8 cellular contexts compared by ENCODE assay signal in the genomic region with DNA sequence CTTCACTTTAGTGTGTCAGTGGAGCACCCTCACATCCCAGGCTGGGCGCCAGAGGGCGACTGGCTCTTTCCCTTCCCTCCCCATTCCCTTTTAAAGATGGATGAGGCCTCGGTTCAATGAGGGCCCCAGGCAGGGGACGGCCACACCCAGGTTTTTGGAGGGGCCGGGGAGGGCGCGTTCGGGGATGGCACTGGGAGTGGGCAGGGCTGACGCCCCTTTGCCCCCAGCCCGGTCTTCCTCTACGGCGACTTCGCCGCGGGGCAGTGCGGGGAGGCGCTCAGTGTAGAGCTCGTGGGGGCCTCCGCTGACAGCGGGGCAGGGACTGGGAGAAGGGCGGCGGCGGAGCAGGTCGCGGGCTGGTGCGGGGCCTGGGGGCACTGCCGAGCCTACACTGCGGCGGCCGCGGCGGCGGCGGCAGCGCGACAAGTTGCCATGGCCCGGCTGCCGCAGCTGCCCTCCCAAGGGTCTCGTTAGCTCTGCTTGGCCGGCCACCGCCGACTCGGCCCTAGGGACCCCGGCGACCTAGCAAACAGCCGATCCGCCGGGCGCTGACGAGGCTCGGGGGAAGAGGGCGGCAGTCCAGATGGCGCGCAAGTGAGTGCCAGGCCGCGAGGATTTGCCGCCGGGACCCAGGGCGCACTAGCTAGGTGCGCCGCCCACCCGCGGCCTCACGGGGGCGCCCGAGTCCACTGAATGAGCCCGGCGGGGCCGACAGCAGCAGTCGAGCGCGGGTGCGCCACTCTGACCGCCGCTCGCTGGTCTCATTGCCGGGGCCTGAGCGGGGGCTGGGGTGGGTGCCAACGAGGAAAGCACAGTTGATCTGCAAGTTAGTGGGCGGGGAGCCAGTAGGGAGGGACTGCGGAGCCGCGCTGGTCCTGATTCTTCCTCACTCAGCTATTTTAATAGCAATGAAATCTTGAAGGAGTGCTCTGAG.
A peak's percentile ranks its signal among the peaks of the same experiment; 100 is the strongest.
DNase-seq lines count a peak whose midpoint lies in the region; ATAC-seq and TF ChIP-seq lines count a peak whose summit lies in the region.

No MANE protein-coding gene starts in this region.

- H4K20me1 ChIP-seq in MM.1S (ENCODE audit: insufficient read depth, low read length), result no peaks in the 10 kb centered on the region
- no peaks in the 10 kb centered on the region for H4K20me1 ChIP-seq in osteoblast (ENCODE audit: insufficient read depth, low read length)

- H3K27ac Mint-ChIP-seq in activated naive CD4-positive, alpha-beta T cell treated with anti-CD3 and anti-CD28 coated beads, Interleukin-2, amount 50 U/mL, for 72 hours, result peak overlapping the region in 1 of 2 donors; percentile 46

- peak overlapping the region; percentile 89 for H3K4me2 ChIP-seq in MM.1S (ENCODE audit: low read depth, low read length)
- peak overlapping the region; percentile 87 for H3K4me2 ChIP-seq in osteoblast (ENCODE audit: insufficient read depth, low read length)

- TF ChIP-seq POLR2A in testis (IDR thresholded peaks at IDR 0.05), result no peak

- H3K9me3 Mint-ChIP-seq in activated naive CD4-positive, alpha-beta T cell treated with anti-CD3 and anti-CD28 coated beads, Interleukin-2, amount 50 U/mL, for 72 hours, result no peaks in the 10 kb centered on the region

- H3K27ac ChIP-seq in HEK293 (ENCODE audit: extremely low read depth, low read depth, low read length), result peak overlapping the region; percentile 64; the same call in 1 of the 2 replicates
- H3K27ac ChIP-seq in MM.1S (ENCODE audit: low read length), result no peak overlapping the region
- peak overlapping the region; percentile 17 for H3K27ac ChIP-seq in osteoblast (ENCODE audit: low read depth, low read length)
- peak overlapping the region; percentile 42 to 68 for H3K27ac ChIP-seq in testis

- H3K79me2 ChIP-seq in MM.1S (ENCODE audit: low read length) (no peaks in the 10 kb centered on the region), osteoblast (ENCODE audit: insufficient read depth, low read length) (no peaks in the 10 kb centered on the region)

- ATAC-seq in SK-N-SH treated with all-trans-retinoic acid at 6 μM for 48 hours, result peak; percentile 97
- peak; percentile 94 to 95 for ATAC-seq in activated naive CD4-positive, alpha-beta T cell treated with anti-CD3 and anti-CD28 coated beads, Interleukin-2, amount 50 U/mL, for 72 hours

- POLR2A ChIA-PET in HEK293 (lab: Yijun Ruan, JAX), result interaction anchor here (1.1 to 2.2 kb wide), 2 partner anchors 353 to 420 kb away, joined by 3 to 8 read pairs; partner anchors contain the start of gene TRIM68

- H3K4me1 ChIP-seq in HEK293 (ENCODE audit: control insufficient read depth, insufficient read depth, low read length) (no peaks in the 10 kb centered on the region), MM.1S (ENCODE audit: low read length) (peaks cover 4% of the 10 kb centered on the region; the same call in 1 of the 2 replicates), osteoblast (ENCODE audit: insufficient read depth, low read length) (peaks cover 5% of the 10 kb centered on the region), testis (peaks cover 4% of the 10 kb centered on the region)

- intact Hi-C loops in head of caudate nucleus (cut with DNase I), result loop anchor here (5.0 to 10.0 kb wide), 3 partner anchors 310 to 817 kb away; no protein-coding TSS in a partner anchor
- intact Hi-C loops in testis (cut with DNase I; ENCODE audit: low total_unique reads), result no loop called here

- H3K4me3 ChIP-seq in HEK293 (ENCODE audit: low read depth, low read length), result peak overlapping the region; percentile 64
- peak overlapping the region; percentile 76 for H3K4me3 ChIP-seq in MM.1S (ENCODE audit: low read length)
- peak overlapping the region; percentile 78 for H3K4me3 ChIP-seq in osteoblast (ENCODE audit: insufficient read depth, low read length)
- H3K4me3 ChIP-seq in testis, result peak overlapping the region; percentile 65 to 69

- 1% methylated on average over 25 to 71 of the region's 83 CpGs for WGBS in testis, 2 donors

- H3K9me3 ChIP-seq in HEK293 (ENCODE audit: control insufficient read depth, insufficient read depth, low read depth, low read length), result no peaks in the 10 kb centered on the region
- H3K9me3 ChIP-seq in MM.1S (replicated peaks; ENCODE audit: insufficient read depth, low read length), result no peaks in the 10 kb centered on the region
- H3K9me3 ChIP-seq in osteoblast (ENCODE audit: low read depth, low read length), result no peaks in the 10 kb centered on the region
- no peaks in the 10 kb centered on the region for H3K9me3 ChIP-seq in testis

- peak; percentile 45 for DNase-seq in GM04504 (ENCODE audit: low read depth)
- peak; percentile 83 for DNase-seq in MM.1S
- DNase-seq in activated naive CD4-positive, alpha-beta T cell treated with anti-CD3 and anti-CD28 coated beads, Interleukin-2, amount 50 U/mL, for 72 hours (ENCODE audit: low spot score in 2 of 2), result peak; percentile 88 to 97
- peak; percentile 74 to 96 (median 90) for DNase-seq in head of caudate nucleus
- peak; percentile 98 for DNase-seq in osteoblast (ENCODE audit: insufficient read length, low spot score, missing footprints)
- peak; percentile 97 for DNase-seq in testis

- H3F3A ChIP-seq in MM.1S (ENCODE audit: insufficient read depth, low read length), result no peaks in the 10 kb centered on the region

- H2AFZ ChIP-seq in MM.1S (ENCODE audit: low read length), result peak overlapping the region; percentile 98
- peak overlapping the region; percentile 94 for H2AFZ ChIP-seq in osteoblast (ENCODE audit: low read length)

- no peaks in the 10 kb centered on the region for H3K36me3 ChIP-seq in HEK293 (ENCODE audit: control insufficient read depth in 2 of 2, insufficient read depth in 1 of 2, low read length in 2 of 2)
- no peaks in the 10 kb centered on the region for H3K36me3 ChIP-seq in MM.1S (replicated peaks; ENCODE audit: insufficient read depth, low read length)
- H3K36me3 ChIP-seq in osteoblast (ENCODE audit: insufficient read depth, low read length), result no peaks in the 10 kb centered on the region
- no peaks in the 10 kb centered on the region for H3K36me3 ChIP-seq in testis (ENCODE audit: low read depth, missing control alignments)

- peak overlapping the region; percentile 66; the same call in 1 of the 2 replicates for H3K9ac ChIP-seq in MM.1S (ENCODE audit: low read length)

- no peaks in the 10 kb centered on the region for H3K36me3 Mint-ChIP-seq in activated naive CD4-positive, alpha-beta T cell treated with anti-CD3 and anti-CD28 coated beads, Interleukin-2, amount 50 U/mL, for 72 hours

- H3K9me2 ChIP-seq in MM.1S (replicated peaks; ENCODE audit: insufficient read depth, low read length), result no peaks in the 10 kb centered on the region

- H3K27me3 ChIP-seq in MM.1S (replicated peaks; ENCODE audit: insufficient read depth, low read length) (no peaks in the 10 kb centered on the region), osteoblast (ENCODE audit: insufficient read depth, low read length) (no peaks in the 10 kb centered on the region), testis (no peaks in the 10 kb centered on the region)

- TF ChIP-seq CTCF in HEK293 (tag by site-specific recombination; IDR thresholded peaks at IDR 0.05), result peak; percentile 96
- TF ChIP-seq CTCF in MM.1S (IDR thresholded peaks at IDR 0.05; ENCODE audit: low read length), result peak; percentile 81
- TF ChIP-seq CTCF in osteoblast (IDR thresholded peaks at IDR 0.05; ENCODE audit: extremely low read depth, low read depth, low read length), result peak; percentile 67
- TF ChIP-seq CTCF in testis (IDR thresholded peaks at IDR 0.05), result peak; percentile 89 to 96 (median 92)

- CTCF ChIA-PET in HEK293 (lab: Yijun Ruan, JAX), result interaction anchor here (0.5 to 3.3 kb wide), 53 partner anchors 8 to 1213 kb away, joined by 3 to 111 read pairs (median 4); partner anchors contain the start of genes OR51D1, OR52B4, OR52M1 and TRIM21

TF ChIP-seq in HEK293, 187 proteins besides CTCF, POLR2A, EP300 and RAD21 (continues in another document):
- TF ChIP-seq ZBTB17 (tag by site-specific recombination; IDR thresholded peaks at IDR 0.05) (peak; percentile 67; the same call in 1 of the 2 replicates), ZNF529 (tag by site-specific recombination; IDR thresholded peaks at IDR 0.05; ENCODE audit: insufficient replicate concordance) (no peak)

TF ChIP-seq in SK-N-SH treated with all-trans-retinoic acid at 6 μM for 48 hours, 23 proteins besides CTCF, POLR2A, EP300 and RAD21 (continues in another document):
- no peak for TF ChIP-seq POU6F1 (CRISPR knock-in tag; IDR thresholded peaks at IDR 0.05; ENCODE audit: borderline replicate concordance, low read depth)
- no peak for TF ChIP-seq ISL1 (CRISPR knock-in tag; IDR thresholded peaks at IDR 0.05)
- TF ChIP-seq CREB5 (CRISPR knock-in tag; IDR thresholded peaks at IDR 0.05; ENCODE audit: low read depth), result no peak
- no peak for TF ChIP-seq PPARA (CRISPR knock-in tag; IDR thresholded peaks at IDR 0.05; ENCODE audit: borderline replicate concordance)
- TF ChIP-seq BACH2 (CRISPR knock-in tag; IDR thresholded peaks at IDR 0.05; ENCODE audit: borderline replicate concordance), result no peak
- TF ChIP-seq SNAI2 (CRISPR knock-in tag; IDR thresholded peaks at IDR 0.05), result no peak
- no peak for TF ChIP-seq OSR1 (CRISPR knock-in tag; IDR thresholded peaks at IDR 0.05)
- no peak for TF ChIP-seq GLIS3 (CRISPR knock-in tag; IDR thresholded peaks at IDR 0.05)
- no peak for TF ChIP-seq ESRRG (CRISPR knock-in tag; IDR thresholded peaks at IDR 0.05)

Comparison
In these comparisons a context has a peak if more than half of its experiments do, and no peak if none do; other contexts are left out.
1. DNase-seq: peak in every context shown above with its lines; median percentile 98 in osteoblast; 97 in testis; 92 in activated naive CD4-positive, alpha-beta T cell treated with anti-CD3 and anti-CD28 coated beads, Interleukin-2, amount 50 U/mL, for 72 hours; 90 in head of caudate nucleus; 83 in MM.1S; 45 in GM04504.